Comparison of ENCODE assay signal across 8 cellular contexts in genomic region chr1:26838474-26839338, GRCh38. TPM values are rescaled to one million over a fixed set of nuclear protein-coding genes. Genes with fewer than 3 reads are reported as not detected.
DNase-seq lines count a peak whose midpoint lies in the region; ATAC-seq, FAIRE-seq and TF ChIP-seq lines count a peak whose summit lies in the region.

No MANE protein-coding gene starts in this region.

- H3K9me3 Mint-ChIP-seq in chondrocyte (ENCODE audit: low read depth) (no peaks in the 10 kb centered on the region), type B pancreatic cell (no peaks in the 10 kb centered on the region)

- peak; percentile 87 for ATAC-seq in GM21619 (IDR thresholded peaks at IDR 0.05; ENCODE audit: unreplicated experiment)

- H3K36me3 ChIP-seq in OCI-LY3 (replicated peaks; ENCODE audit: low read depth, low read length), result peaks cover 26% of the 10 kb centered on the region

- peak overlapping the region; percentile 83 for H3K4me2 ChIP-seq in OCI-LY3 (ENCODE audit: low read length)

- H3K4me3 Mint-ChIP-seq in chondrocyte (ENCODE audit: unreplicated experiment), result no peak overlapping the region
- H3K4me3 Mint-ChIP-seq in type B pancreatic cell, result no peak overlapping the region

- H3K27me3 ChIP-seq in OCI-LY3 (ENCODE audit: low read depth, low read length), result no peaks in the 10 kb centered on the region

- H3K36me3 Mint-ChIP-seq in chondrocyte (ENCODE audit: low read depth), result peaks cover 19% of the 10 kb centered on the region
- peaks cover 16% of the 10 kb centered on the region for H3K36me3 Mint-ChIP-seq in type B pancreatic cell

- DNase-seq in GM12891 (ENCODE audit: insufficient read length, low spot score) (peak; percentile 48), chondrocyte (ENCODE audit: low spot score) (no peak), type B pancreatic cell (ENCODE audit: extremely low spot score, unreplicated experiment) (no peak), C1 segment of cervical spinal cord (lab: John Stamatoyannopoulos, UW) (no peak), DMS114 treated with DMSO at 0.1 percent for 48 hours (lab: John Stamatoyannopoulos, UW; ENCODE audit: unreplicated experiment) (no peak), COR-L47 (lab: John Stamatoyannopoulos, UW) (no peak)

- peaks cover 31% of the 10 kb centered on the region for H3K4me1 ChIP-seq in OCI-LY3 (ENCODE audit: low read length)

- FAIRE-seq in GM12891 (lab: Jason Lieb, UNC), result peak; percentile 76

- TF ChIP-seq CTCF in OCI-LY3 (IDR thresholded peaks at IDR 0.05; ENCODE audit: low read depth, low read length), result peak; percentile 28; the same call in 1 of the 2 replicates
- TF ChIP-seq CTCF in chondrocyte (IDR thresholded peaks at IDR 0.05), result no peak
- TF ChIP-seq CTCF in type B pancreatic cell (conservative IDR thresholded peaks at IDR 0.05), result no peak

- no peaks in the 10 kb centered on the region for H4K20me1 ChIP-seq in OCI-LY3 (ENCODE audit: insufficient read depth, low read length)

- H3K27me3 Mint-ChIP-seq in chondrocyte (ENCODE audit: low read depth) (no peaks in the 10 kb centered on the region), type B pancreatic cell (no peaks in the 10 kb centered on the region)

- peak overlapping the region; percentile 45 for H3K27ac Mint-ChIP-seq in chondrocyte (ENCODE audit: unreplicated experiment)
- H3K27ac Mint-ChIP-seq in type B pancreatic cell, result peak overlapping the region; percentile 93

- no peak overlapping the region for H2AFZ ChIP-seq in OCI-LY3 (ENCODE audit: low read depth, low read length)

- H3K79me2 ChIP-seq in OCI-LY3 (ENCODE audit: low read length), result peaks cover 10% of the 10 kb centered on the region

- peak overlapping the region; percentile 100 for H3K27ac ChIP-seq in OCI-LY3 (ENCODE audit: low read length)

- peak overlapping the region; percentile 48; the same call in 1 of the 2 replicates for H3K4me3 ChIP-seq in OCI-LY3 (ENCODE audit: low read length)

- no peak for TF ChIP-seq POLR2A in GM12891 (IDR thresholded peaks at IDR 0.05; ENCODE audit: low read depth, low read length)

- H3K9me3 ChIP-seq in OCI-LY3 (ENCODE audit: insufficient read depth, low read length), result no peaks in the 10 kb centered on the region

- H3K9ac ChIP-seq in OCI-LY3 (ENCODE audit: low read length), result peak overlapping the region; percentile 76

- H3K4me1 Mint-ChIP-seq in chondrocyte (ENCODE audit: low read depth) (peaks cover 6% of the 10 kb centered on the region), type B pancreatic cell (ENCODE audit: unreplicated experiment) (no peaks in the 10 kb centered on the region)

TF ChIP-seq in GM12891, 5 proteins besides CTCF, POLR2A, EP300 and RAD21:
- TF ChIP-seq SPI1 (IDR thresholded peaks at IDR 0.05; ENCODE audit: low read depth, low read length) (peak; percentile 85), TAF1 (IDR thresholded peaks at IDR 0.05; ENCODE audit: low read depth, low read length) (no peak), POU2F2 (IDR thresholded peaks at IDR 0.05; ENCODE audit: low read depth, low read length) (peak; percentile 58; the same call in 1 of the 2 replicates), POLR2AphosphoS5 (IDR thresholded peaks at IDR 0.05; ENCODE audit: low read depth, low read length) (no peak)
TF ChIP-seq in GM12891: peak in this region for 2.

RNA-seq across cellular contexts. Expression of gene ZDHHC18, which starts 12.2 kb away (rescaled TPM):
- polyA plus RNA-seq in GM12891 (2012; ENCODE audit: low read depth, missing spikeins), result 24.3 TPM
- total RNA-seq in chondrocyte, result 20.2 to 27.8 TPM (median 25.5 TPM) in 3 replicates
- total RNA-seq in type B pancreatic cell (ENCODE audit: low replicate concordance), result 29.7 and 40.7 TPM in 2 replicates

RNA-seq across cellular contexts. Expression of gene SFN, which starts 24.2 kb away (rescaled TPM):
- polyA plus RNA-seq in GM12891 (2012; ENCODE audit: low read depth, missing spikeins), result 4.7 TPM
- total RNA-seq in chondrocyte, result not detected in 3 replicates
- total RNA-seq in type B pancreatic cell (ENCODE audit: low replicate concordance), result 27.7 and 86.8 TPM in 2 replicates

RNA-seq across cellular contexts. Expression of gene PIGV, which starts 51.0 kb away (rescaled TPM):
- polyA plus RNA-seq in GM12891 (2012; ENCODE audit: low read depth, missing spikeins), result 11.0 TPM
- total RNA-seq in chondrocyte (11.2 to 15.8 TPM (median 12.4 TPM) in 3 replicates), type B pancreatic cell (ENCODE audit: low replicate concordance) (13.3 and 15.3 TPM in 2 replicates)

RNA-seq across cellular contexts. Expression of gene GPN2, which starts 51.4 kb away (rescaled TPM):
- 23.7 TPM for polyA plus RNA-seq in GM12891 (2012; ENCODE audit: low read depth, missing spikeins)
- total RNA-seq in chondrocyte (19.8 to 22.0 TPM (median 21.7 TPM) in 3 replicates), type B pancreatic cell (ENCODE audit: low replicate concordance) (28.7 and 35.1 TPM in 2 replicates)

Comparison
In these comparisons a context has a peak if more than half of its experiments do, and no peak if none do; other contexts are left out.
1. RNA of gene SFN, which starts 24.2 kb away (total RNA-seq): 27.7 to 86.8 TPM in type B pancreatic cell; not detected in chondrocyte; every median in the first group is over 10 times any median in the second.